ENCODE assay signal across 15 cellular contexts in genomic region chr2:235347691-235348090, GRCh38.
DNase-seq lines count a peak whose midpoint lies in the region; ATAC-seq and TF ChIP-seq lines count a peak whose summit lies in the region.
"Had no signal": no experiment of that assay in that cellular context is flagged by ENCODE, and none has a peak within 500 bp of the region (broad histone marks: within the 10 kb centered on the region; RNA-seq: fewer than 3 reads in every experiment).

No MANE protein-coding gene starts in this region.

- no peaks in the 10 kb centered on the region for H3K9me3 Mint-ChIP-seq in activated T-cell treated with anti-CD3 and anti-CD28 coated beads, Interleukin-2, amount 50 U/mL, for 4 hours

- H3K36me3 ChIP-seq in heart left ventricle, result no peaks in the 10 kb centered on the region

- no peak for ATAC-seq in heart left ventricle
- ATAC-seq in HG03469 (IDR thresholded peaks at IDR 0.05; ENCODE audit: unreplicated experiment), result no peak
- no peak for ATAC-seq in activated T-cell treated with anti-CD3 and anti-CD28 coated beads, Interleukin-2, amount 50 U/mL, for 4 hours
- ATAC-seq: left colon, T-helper 17 cell had no signal

- H3K9me3 ChIP-seq in heart left ventricle, result no peaks in the 10 kb centered on the region

- H3K4me1 ChIP-seq in heart left ventricle, result peaks cover 0 to 7% (median 0%) of the 10 kb centered on the region in 12 donors

- peaks cover 23% of the 10 kb centered on the region for H3K27me3 Mint-ChIP-seq in activated T-cell treated with anti-CD3 and anti-CD28 coated beads, Interleukin-2, amount 50 U/mL, for 4 hours (ENCODE audit: low read depth)
- H3K27me3 Mint-ChIP-seq: CD4-positive, CD25-positive, alpha-beta regulatory T cell had no signal

- DNase-seq in ACHN (peak; percentile 65), HFF-Myc (ENCODE audit: extremely low read depth, low read depth) (peak; percentile 66), T1000 (lab: John Stamatoyannopoulos, UW) (peak; percentile 13), fibroblast of the conjunctiva (ENCODE audit: low read depth) (peak; percentile 44), heart left ventricle (no peak), CD1c-positive myeloid dendritic cell (ENCODE audit: extremely low spot score) (no peak)
- DNase-seq in activated T-cell treated with anti-CD3 and anti-CD28 coated beads, Interleukin-2, amount 50 U/mL, for 4 hours, result no peak
- DNase-seq: CD4-positive, CD25-positive, alpha-beta regulatory T cell; left colon; NCI-H1436; NK-92 treated with Interleukin-12 subunit alpha and Interleukin-12 subunit beta, amount 100 ng/mL, for 24 hours; stimulated activated naive CD4-positive, alpha-beta T cell treated with Interleukin-2 at 50 U/mL for 16 hours; T-helper 17 cell had no signal

- H3K4me3 Mint-ChIP-seq in activated T-cell treated with anti-CD3 and anti-CD28 coated beads, Interleukin-2, amount 50 U/mL, for 4 hours, result no peak overlapping the region
- H3K4me3 Mint-ChIP-seq: CD4-positive, CD25-positive, alpha-beta regulatory T cell; neural crest cell; T-helper 17 cell had no signal

- in situ Hi-C loops in ACHN (cut with HindIII; ENCODE audit: low pct_ligation_motif_present, low pct_unique_long_range_greater_than_20kb, low sequenced_read_pairs), result no loop called here

- 83 to 91% (median 86%) methylated on average over 8 of the region's 8 CpGs for WGBS in heart left ventricle, 4 donors

- peaks cover 0 to 10% (median 0%) of the 10 kb centered on the region in 9 donors for H3K27me3 ChIP-seq in heart left ventricle

- TF ChIP-seq POLR2A in heart left ventricle (IDR thresholded peaks at IDR 0.05), result no peak

- H3K4me3 ChIP-seq in HFF-Myc (replicated peaks; ENCODE audit: low read depth, low read length), result no peak overlapping the region
- H3K4me3 ChIP-seq in heart left ventricle, result no peak overlapping the region

- H3K4me1 Mint-ChIP-seq in activated T-cell treated with anti-CD3 and anti-CD28 coated beads, Interleukin-2, amount 50 U/mL, for 4 hours (ENCODE audit: low read depth), result no peaks in the 10 kb centered on the region
- H3K4me1 Mint-ChIP-seq: CD4-positive, CD25-positive, alpha-beta regulatory T cell; T-helper 17 cell had no signal

- H3K27ac ChIP-seq in heart left ventricle, result no peak overlapping the region

- intact Hi-C loops in heart left ventricle (cut with DNase I), result no loop called here

- no peak for TF ChIP-seq CTCF in HFF-Myc (IDR thresholded peaks at IDR 0.05; ENCODE audit: low read depth, low read length, missing control alignments)
- no peak for TF ChIP-seq CTCF in heart left ventricle (IDR thresholded peaks at IDR 0.05)

- no peaks in the 10 kb centered on the region for H3K36me3 Mint-ChIP-seq in activated T-cell treated with anti-CD3 and anti-CD28 coated beads, Interleukin-2, amount 50 U/mL, for 4 hours (ENCODE audit: insufficient read depth)
- H3K36me3 Mint-ChIP-seq: CD4-positive, CD25-positive, alpha-beta regulatory T cell had no signal

Comparison
In these comparisons a context has a peak if more than half of its experiments do, and no peak if none do; other contexts are left out.
1. DNase-seq: peak in ACHN (single experiment), HFF-Myc (single experiment), T1000 (single experiment) and fibroblast of the conjunctiva (single experiment); none in heart left ventricle (0 of 5), activated T-cell treated with anti-CD3 and anti-CD28 coated beads, Interleukin-2, amount 50 U/mL, for 4 hours (single experiment) and CD1c-positive myeloid dendritic cell (single experiment).